ENCODE assay signal across 1 cellular context in the genomic region with DNA sequence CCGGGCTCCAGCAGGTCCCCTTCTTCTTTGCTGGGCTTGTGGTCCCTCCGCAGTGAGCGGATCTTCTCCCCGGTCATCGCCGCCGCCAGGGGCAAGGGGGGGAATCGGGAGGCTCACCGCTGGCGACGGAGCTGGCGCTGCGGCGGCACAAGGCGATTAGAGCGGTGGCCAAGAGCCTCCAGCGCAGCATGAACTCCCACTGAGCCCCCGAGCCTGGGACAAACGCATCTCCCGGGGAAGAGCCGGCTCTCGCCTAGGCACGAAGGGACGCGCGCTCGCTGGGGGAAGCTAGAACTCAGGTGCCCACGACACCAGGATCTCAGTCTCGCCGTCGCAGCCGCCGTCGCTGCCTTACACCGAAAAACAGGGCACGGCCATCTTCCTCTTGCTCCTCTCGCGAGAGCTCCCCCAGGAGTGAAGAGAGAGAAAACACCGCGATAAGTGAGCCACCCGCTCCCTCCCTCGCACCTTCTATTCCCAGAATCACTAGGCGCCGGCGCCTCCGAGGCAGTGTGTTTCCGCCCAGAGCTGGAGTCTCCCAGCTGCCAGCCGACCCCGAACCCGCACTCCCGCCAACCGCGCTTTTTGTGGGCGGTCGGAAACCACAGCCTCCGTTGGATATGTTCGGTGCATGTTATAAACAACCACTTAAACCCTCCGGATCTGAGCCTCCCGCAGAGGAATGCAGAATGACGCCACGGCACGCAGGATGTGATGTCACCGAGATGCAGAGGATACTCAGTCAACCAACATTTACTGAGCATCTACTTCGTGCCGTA.
A peak's percentile ranks its signal among the peaks of the same experiment; 100 is the strongest.
TF ChIP-seq lines count a peak whose summit lies in the region.

Gene ANKRD13C, minus strand, starts transcription at position 391 of the 779 bp plus-strand sequence. Its CDS starts 314 bp downstream, at position 77.

TF ChIP-seq in HepG2, 621 proteins besides CTCF, POLR2A, EP300 and RAD21 (continued from another document and continues in another):
- no peak for TF ChIP-seq ZNF784 (CRISPR knock-in tag; IDR thresholded peaks at IDR 0.05; ENCODE audit: borderline replicate concordance)
- TF ChIP-seq FOXA3 (CRISPR knock-in tag; IDR thresholded peaks at IDR 0.05), result no peak; the same call in 1 of the 2 replicates
- peak; percentile 51 for TF ChIP-seq GATAD2A (CRISPR knock-in tag; IDR thresholded peaks at IDR 0.05)
- TF ChIP-seq KDM5A (IDR thresholded peaks at IDR 0.05; ENCODE audit: borderline replicate concordance, low read length), result peak; percentile 86
- TF ChIP-seq ZNF503 (CRISPR knock-in tag; IDR thresholded peaks at IDR 0.05), result 0 out of 2 replicates have a peak, but pooled peaks have one; percentile 11
- TF ChIP-seq LBX2 (CRISPR knock-in tag; IDR thresholded peaks at IDR 0.05; ENCODE audit: borderline replicate concordance), result no peak
- no peak for TF ChIP-seq ZNF337 (CRISPR knock-in tag; IDR thresholded peaks at IDR 0.05; ENCODE audit: borderline replicate concordance, low read depth)
- peak; percentile 53; the same call in 1 of the 2 replicates for TF ChIP-seq JUN (CRISPR knock-in tag; IDR thresholded peaks at IDR 0.05)
- TF ChIP-seq TOPORS (CRISPR knock-in tag; IDR thresholded peaks at IDR 0.05), result peak; percentile 86
- 0 out of 2 replicates have a peak, but pooled peaks have one; percentile 45 for TF ChIP-seq POLR2AphosphoS2 (IDR thresholded peaks at IDR 0.05; ENCODE audit: low read depth, low read length)
- peak; percentile 70 for TF ChIP-seq SIN3B (IDR thresholded peaks at IDR 0.05; ENCODE audit: low read length)
- no peak for TF ChIP-seq SOX6 (IDR thresholded peaks at IDR 0.05)
- TF ChIP-seq SOX6 (CRISPR knock-in tag; IDR thresholded peaks at IDR 0.05), result peak; percentile 74
- no peak for TF ChIP-seq ZKSCAN5 (CRISPR knock-in tag; IDR thresholded peaks at IDR 0.05)
- 0 out of 2 replicates have a peak, but pooled peaks have one; percentile 23 for TF ChIP-seq ZNF660 (CRISPR knock-in tag; IDR thresholded peaks at IDR 0.05; ENCODE audit: borderline replicate concordance, low read depth)
- TF ChIP-seq NCOR1 (IDR thresholded peaks at IDR 0.05; ENCODE audit: borderline replicate concordance, low read length), result no peak
- peak; percentile 81; the same call in 1 of the 2 replicates for TF ChIP-seq SPEN (CRISPR knock-in tag; IDR thresholded peaks at IDR 0.05; ENCODE audit: low read depth)
- no peak for TF ChIP-seq PLRG1 (conservative IDR thresholded peaks at IDR 0.05)
- peak; percentile 100 for TF ChIP-seq ZNF3 (CRISPR knock-in tag; IDR thresholded peaks at IDR 0.05)
- TF ChIP-seq ZNF142 (CRISPR knock-in tag; IDR thresholded peaks at IDR 0.05), result peak; percentile 44; the same call in 1 of the 2 replicates
- peak; percentile 99 for TF ChIP-seq ZBTB21 (CRISPR knock-in tag; IDR thresholded peaks at IDR 0.05)
- peak in 1 of 2 experiments; percentile 61; a peak in 1 of 4 replicates for TF ChIP-seq KLF16 (CRISPR knock-in tag; IDR thresholded peaks at IDR 0.05)
- TF ChIP-seq, protein P1, sequence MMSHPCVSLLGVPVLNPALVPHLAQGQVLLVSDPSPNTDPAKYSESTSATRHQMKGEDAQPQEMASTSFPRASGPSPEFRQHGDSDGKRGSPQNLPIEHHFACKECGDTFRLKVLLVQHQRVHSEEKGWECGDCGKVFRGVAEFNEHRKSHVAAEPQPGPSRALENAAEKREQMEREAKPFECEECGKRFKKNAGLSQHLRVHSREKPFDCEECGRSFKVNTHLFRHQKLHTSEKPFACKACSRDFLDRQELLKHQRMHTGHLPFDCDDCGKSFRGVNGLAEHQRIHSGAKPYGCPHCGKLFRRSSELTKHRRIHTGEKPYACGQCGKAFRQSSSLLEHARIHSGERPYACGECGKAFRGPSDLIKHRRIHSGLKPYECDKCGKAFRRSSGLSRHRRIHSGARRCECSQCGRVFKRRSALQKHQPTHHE (CRISPR knock-in tag; IDR thresholded peaks at IDR 0.05; ENCODE audit: borderline replicate concordance), result peak; percentile 77; the same call in 1 of the 2 replicates
- peak; percentile 91 for TF ChIP-seq GABPB1 (CRISPR knock-in tag; IDR thresholded peaks at IDR 0.05)
- TF ChIP-seq, protein P2, sequence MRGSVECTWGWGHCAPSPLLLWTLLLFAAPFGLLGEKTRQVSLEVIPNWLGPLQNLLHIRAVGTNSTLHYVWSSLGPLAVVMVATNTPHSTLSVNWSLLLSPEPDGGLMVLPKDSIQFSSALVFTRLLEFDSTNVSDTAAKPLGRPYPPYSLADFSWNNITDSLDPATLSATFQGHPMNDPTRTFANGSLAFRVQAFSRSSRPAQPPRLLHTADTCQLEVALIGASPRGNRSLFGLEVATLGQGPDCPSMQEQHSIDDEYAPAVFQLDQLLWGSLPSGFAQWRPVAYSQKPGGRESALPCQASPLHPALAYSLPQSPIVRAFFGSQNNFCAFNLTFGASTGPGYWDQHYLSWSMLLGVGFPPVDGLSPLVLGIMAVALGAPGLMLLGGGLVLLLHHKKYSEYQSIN (CRISPR knock-in tag; IDR thresholded peaks at IDR 0.05; ENCODE audit: borderline replicate concordance), result no peak
- peak; percentile 95 for TF ChIP-seq KMT2B (CRISPR knock-in tag; IDR thresholded peaks at IDR 0.05)
- no peak for TF ChIP-seq ZNF282 (IDR thresholded peaks at IDR 0.05; ENCODE audit: partially characterized antibody)
- TF ChIP-seq NR3C1 (CRISPR knock-in tag; IDR thresholded peaks at IDR 0.05), result no peak
- TF ChIP-seq RERE (CRISPR knock-in tag; IDR thresholded peaks at IDR 0.05; ENCODE audit: low read depth), result peak; percentile 57; the same call in 1 of the 2 replicates
- TF ChIP-seq SNAI1 (CRISPR knock-in tag; IDR thresholded peaks at IDR 0.05; ENCODE audit: borderline replicate concordance), result peak; percentile 92
- peak; percentile 80 for TF ChIP-seq THAP9 (CRISPR knock-in tag; IDR thresholded peaks at IDR 0.05; ENCODE audit: borderline replicate concordance)
- peak; percentile 37; the same call in 1 of the 2 replicates for TF ChIP-seq ZNF343 (CRISPR knock-in tag; IDR thresholded peaks at IDR 0.05)
